Comparison of ENCODE assay signal across 11 cellular contexts in the genomic region with DNA sequence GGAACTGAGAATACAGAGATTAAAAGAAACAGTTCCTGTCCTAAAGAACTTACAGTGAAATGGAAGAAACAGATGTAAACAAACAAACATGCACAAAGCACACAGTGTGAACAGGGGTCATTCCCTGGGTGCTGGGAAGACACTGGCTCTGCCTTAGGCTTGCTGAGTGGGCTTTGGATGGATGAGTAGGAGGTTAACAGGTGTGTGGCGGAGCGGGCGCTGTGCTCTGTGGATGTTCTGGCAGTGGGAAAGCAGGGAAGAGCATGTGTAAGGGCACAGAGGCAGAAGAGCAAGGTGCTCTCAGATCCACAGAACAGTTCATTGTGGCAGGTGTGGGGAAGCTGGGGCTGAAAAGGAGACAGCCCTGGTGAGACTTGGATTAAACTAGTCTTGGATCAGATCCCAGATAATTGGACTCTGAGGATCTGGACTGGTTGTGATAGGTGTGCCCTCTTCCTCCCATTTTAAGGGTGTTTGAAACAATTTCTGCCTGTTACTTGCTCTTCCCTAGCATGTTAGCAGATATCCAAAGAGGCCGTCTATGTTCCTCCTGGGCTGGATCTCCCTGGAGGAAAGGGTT. TPM values are rescaled to one million over a fixed set of nuclear protein-coding genes. Genes with fewer than 3 reads are reported as not detected.
"Had no signal": no experiment of that assay in that cellular context is flagged by ENCODE, and none has a peak within 500 bp of the region (broad histone marks: within the 10 kb centered on the region; RNA-seq: fewer than 3 reads in every experiment).

No MANE protein-coding gene starts in this region.

- H3K9me3 Mint-ChIP-seq: effector memory CD8-positive, alpha-beta T cell had no signal

- H3K4me3 Mint-ChIP-seq: effector memory CD8-positive, alpha-beta T cell had no signal

- H3K27me3 ChIP-seq: ovary had no signal

- H3K9me3 ChIP-seq: ovary had no signal

- H3K27ac ChIP-seq: ovary had no signal

- FAIRE-seq: keratinocyte had no signal

- DNase-seq: activated CD4-positive, CD25-positive, alpha-beta regulatory T cell; central memory CD4-positive, alpha-beta T cell; cortex of kidney; effector memory CD8-positive, alpha-beta T cell; ovary; stimulated activated CD4-positive, alpha-beta T cell treated with anti-CD3 and anti-CD28 coated beads, Interleukin-12 subunit alpha, Interleukin-12 subunit beta, amount 100 ng/mL, for 4 hours; stimulated activated naive CD4-positive, alpha-beta T cell; substantia nigra had no signal

- H3K27me3 Mint-ChIP-seq: effector memory CD8-positive, alpha-beta T cell had no signal

- H3K4me3 ChIP-seq: ovary had no signal

- H3K36me3 ChIP-seq: ovary had no signal

- ATAC-seq: effector memory CD8-positive, alpha-beta T cell had no signal

RNA-seq across cellular contexts. Expression of gene ASB16, which starts 20.7 kb away (rescaled TPM):
- total RNA-seq: mesenteric fat pad had no signal
- polyA plus RNA-seq: keratinocyte, neural cell had no signal
